Comparison of ENCODE assay signal across 1 cellular context in the genomic region with DNA sequence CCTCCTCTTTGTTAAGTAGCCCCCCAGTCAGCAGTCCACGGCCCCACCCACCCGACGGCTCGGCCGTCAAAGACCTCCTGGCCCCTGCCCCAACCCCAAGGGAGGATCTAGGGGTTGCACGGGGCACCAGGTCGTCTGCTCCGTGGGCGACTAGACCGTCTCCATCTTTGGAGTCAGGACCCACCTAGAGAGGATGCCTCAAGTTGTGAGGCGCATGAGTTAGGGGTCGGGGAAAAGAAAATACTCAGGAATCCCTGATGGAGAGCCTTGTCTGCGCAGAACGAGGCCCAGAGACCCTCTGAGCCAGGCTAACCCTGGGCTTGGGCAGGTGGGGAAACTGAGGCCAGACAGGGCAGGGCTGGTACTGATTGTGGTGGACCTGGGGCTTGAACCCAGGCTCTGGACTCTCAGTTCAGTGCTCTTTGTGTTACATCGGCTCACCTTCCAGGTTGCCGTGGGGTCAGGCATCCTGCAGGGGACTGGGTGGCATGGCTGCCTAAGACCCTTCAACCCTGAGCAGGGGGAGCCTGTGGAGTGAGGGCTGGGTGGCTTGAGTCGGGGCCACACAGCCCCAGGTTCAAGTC.
TF ChIP-seq lines count a peak whose summit lies in the region.

No MANE protein-coding gene starts in this region.

TF ChIP-seq in endothelial cell of umbilical vein, 7 proteins besides CTCF, POLR2A, EP300 and RAD21:
- TF ChIP-seq JUN (IDR thresholded peaks at IDR 0.05; ENCODE audit: borderline replicate concordance, insufficient read depth, insufficient read length, low read depth) (no peak), FOS (IDR thresholded peaks at IDR 0.05; ENCODE audit: borderline replicate concordance, insufficient read depth, low read length) (no peak), MYC (IDR thresholded peaks at IDR 0.05; ENCODE audit: low read depth, low read length) (no peak), EZH2 (IDR thresholded peaks at IDR 0.05; ENCODE audit: borderline replicate concordance, low read depth, low read length, severe bottlenecking) (no peak)
